ENCODE assay signal across 8 cellular contexts in the genomic region with DNA sequence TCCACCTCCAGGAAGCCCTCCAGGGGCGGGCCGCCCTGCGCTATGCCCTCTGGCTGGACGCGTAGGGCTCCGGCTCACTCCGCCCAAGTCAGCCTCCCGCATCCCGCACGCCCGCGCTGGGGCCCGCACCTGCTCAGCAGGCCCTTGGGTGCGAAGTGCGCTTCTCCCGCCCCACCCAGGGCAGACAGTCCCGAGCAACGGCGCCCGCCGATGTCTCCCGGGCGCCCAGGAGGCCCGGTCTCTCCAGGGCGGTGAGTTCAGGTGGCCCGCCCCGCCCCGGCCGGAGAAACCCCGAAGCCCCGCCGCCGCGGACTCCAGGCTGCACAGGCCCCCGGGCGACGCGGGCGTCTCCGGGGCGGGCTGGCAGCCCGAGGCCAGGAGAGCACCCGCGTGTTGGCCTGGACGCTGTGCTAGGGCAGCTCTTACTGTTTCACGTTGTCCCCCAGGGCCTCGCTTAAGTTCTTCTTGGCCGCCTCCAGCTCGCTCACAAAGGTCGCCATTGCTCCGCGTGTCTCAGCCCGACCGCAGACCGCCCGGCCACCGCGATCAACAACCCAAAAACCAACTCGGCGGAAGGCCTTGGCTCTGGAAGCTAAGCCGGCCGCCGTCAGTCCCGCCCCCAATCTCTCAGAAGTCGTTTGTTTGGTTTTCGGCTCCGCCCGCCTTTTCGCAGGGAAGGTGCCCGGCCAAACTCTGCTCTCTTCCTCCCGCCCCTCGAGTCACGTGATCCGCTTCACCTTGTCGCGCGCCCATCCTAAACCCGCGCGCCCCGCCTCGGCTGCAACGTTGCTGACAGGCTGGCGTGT. TPM values are rescaled to one million over a fixed set of nuclear protein-coding genes. Genes with fewer than 3 reads are reported as not detected.
A peak's percentile ranks its signal among the peaks of the same experiment; 100 is the strongest.
DNase-seq lines count a peak whose midpoint lies in the region; ATAC-seq, FAIRE-seq and TF ChIP-seq lines count a peak whose summit lies in the region.

A gene with protein sequence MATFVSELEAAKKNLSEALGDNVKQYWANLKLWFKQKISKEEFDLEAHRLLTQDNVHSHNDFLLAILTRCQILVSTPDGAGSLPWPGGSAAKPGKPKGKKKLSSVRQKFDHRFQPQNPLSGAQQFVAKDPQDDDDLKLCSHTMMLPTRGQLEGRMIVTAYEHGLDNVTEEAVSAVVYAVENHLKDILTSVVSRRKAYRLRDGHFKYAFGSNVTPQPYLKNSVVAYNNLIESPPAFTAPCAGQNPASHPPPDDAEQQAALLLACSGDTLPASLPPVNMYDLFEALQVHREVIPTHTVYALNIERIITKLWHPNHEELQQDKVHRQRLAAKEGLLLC (minus strand): TSS at position 531 of the 806 bp plus-strand sequence. CDS start 31 bp downstream, at position 500.

- TF ChIP-seq POLR2A in H54 (IDR thresholded peaks at IDR 0.05; ENCODE audit: low read depth, low read length), result peak; percentile 70
- peak; percentile 74 for TF ChIP-seq POLR2A in Raji (IDR thresholded peaks at IDR 0.05; ENCODE audit: insufficient read depth, low read depth, low read length)

- peak within 1 kb of the TSS; percentile 83 for H3K9ac ChIP-seq in Loucy (ENCODE audit: low read depth, low read length, poor library complexity, severe bottlenecking)

- H3K27ac Mint-ChIP-seq in natural killer cell, result peak within 1 kb of the TSS; percentile 91 to 93

- peaks cover 0 to 6% of the 10 kb centered on the region in 2 donors for H3K27me3 Mint-ChIP-seq in natural killer cell (ENCODE audit: low read depth in 2 of 2)

- H3K27me3 ChIP-seq in Loucy (ENCODE audit: insufficient read depth, low read length, poor library complexity, severe bottlenecking), result no peaks in the 10 kb centered on the region

- peak; percentile 87 for FAIRE-seq in H54 (lab: Jason Lieb, UNC)

- peaks cover 45% of the 10 kb centered on the region for H3K4me1 ChIP-seq in Loucy (ENCODE audit: insufficient read depth, low read length, poor library complexity, severe bottlenecking)

- peaks cover 23 to 35% of the 10 kb centered on the region in 2 donors for H3K4me1 Mint-ChIP-seq in natural killer cell

- TF ChIP-seq CTCF in Loucy (conservative IDR thresholded peaks at IDR 0.05; ENCODE audit: low read length), result no peak
- TF ChIP-seq CTCF in natural killer cell (IDR thresholded peaks at IDR 0.05), result no peak

- no peaks in the 10 kb centered on the region for H3K9me3 Mint-ChIP-seq in natural killer cell

- no peaks in the 10 kb centered on the region for H3F3A ChIP-seq in Loucy (ENCODE audit: low read depth)

- peak within 1 kb of the TSS; percentile 82 for H3K4me3 ChIP-seq in Loucy (ENCODE audit: low read length, poor library complexity, severe bottlenecking)

- peaks cover 26% of the 10 kb centered on the region for H4K20me1 ChIP-seq in Loucy (ENCODE audit: insufficient read depth, low read length, poor library complexity, severe bottlenecking)

- peak within 1 kb of the TSS; percentile 87 for H3K4me2 ChIP-seq in Loucy (ENCODE audit: low read depth, low read length, poor library complexity, severe bottlenecking)

- H3K79me2 ChIP-seq in Loucy (ENCODE audit: insufficient read depth, low read length), result peaks cover 50% of the 10 kb centered on the region

- no peaks in the 10 kb centered on the region for H3K36me3 ChIP-seq in Loucy (ENCODE audit: insufficient read depth, low read length)

- intact Hi-C loops in natural killer cell (cut with micrococcal nuclease), result loop anchor here (2.0 to 5.0 kb wide), 2 partner anchors 345 to 1061 kb away; a partner anchor contains a TSS

- peak; percentile 89 to 94 (median 91) for ATAC-seq in natural killer cell

- H3K9me2 ChIP-seq in Loucy (replicated peaks; ENCODE audit: low read depth, low read length), result no peaks in the 10 kb centered on the region

- DNase-seq in ELF-1 (ENCODE audit: low read depth, low spot score) (peak; percentile 99), H54 (ENCODE audit: insufficient read length, low spot score) (peak; percentile 84), fibroblast of peridontal ligament (ENCODE audit: extremely low read depth) (peak; percentile 96), natural killer cell (peak; percentile 93)
- peak; percentile 98 for DNase-seq in activated T-helper 9 cell treated with anti-CD3 and anti-CD28 coated beads, Interleukin-2, amount 50 U/mL, for 16 hours (ENCODE audit: low read depth)
- peak; percentile 99 for DNase-seq in stimulated activated naive CD4-positive, alpha-beta T cell treated with Interleukin-2 at 50 U/mL for 16 hours (lab: John Stamatoyannopoulos, UW)

- H2AFZ ChIP-seq in Loucy (ENCODE audit: low read length), result peak within 1 kb of the TSS; percentile 90

- H3K36me3 Mint-ChIP-seq in natural killer cell, result no peaks in the 10 kb centered on the region

- no peaks in the 10 kb centered on the region for H3K9me3 ChIP-seq in Loucy (ENCODE audit: insufficient read depth, low read depth, low read length)

- H3K4me3 Mint-ChIP-seq in natural killer cell, result peak within 1 kb of the TSS; percentile 99

RNA-seq across cellular contexts. Expression of the gene that starts here (rescaled TPM):
- total RNA-seq in natural killer cell, result 10 to 100 TPM; 11.7 to 13.7 (median 12.5) TPM

Comparison
In these comparisons a context has a peak if more than half of its experiments do, and no peak if none do; other contexts are left out.
1. Peak in every context shown above with its lines: DNase-seq, ATAC-seq and H3K4me3 ChIP-seq.